In the genomic region with DNA sequence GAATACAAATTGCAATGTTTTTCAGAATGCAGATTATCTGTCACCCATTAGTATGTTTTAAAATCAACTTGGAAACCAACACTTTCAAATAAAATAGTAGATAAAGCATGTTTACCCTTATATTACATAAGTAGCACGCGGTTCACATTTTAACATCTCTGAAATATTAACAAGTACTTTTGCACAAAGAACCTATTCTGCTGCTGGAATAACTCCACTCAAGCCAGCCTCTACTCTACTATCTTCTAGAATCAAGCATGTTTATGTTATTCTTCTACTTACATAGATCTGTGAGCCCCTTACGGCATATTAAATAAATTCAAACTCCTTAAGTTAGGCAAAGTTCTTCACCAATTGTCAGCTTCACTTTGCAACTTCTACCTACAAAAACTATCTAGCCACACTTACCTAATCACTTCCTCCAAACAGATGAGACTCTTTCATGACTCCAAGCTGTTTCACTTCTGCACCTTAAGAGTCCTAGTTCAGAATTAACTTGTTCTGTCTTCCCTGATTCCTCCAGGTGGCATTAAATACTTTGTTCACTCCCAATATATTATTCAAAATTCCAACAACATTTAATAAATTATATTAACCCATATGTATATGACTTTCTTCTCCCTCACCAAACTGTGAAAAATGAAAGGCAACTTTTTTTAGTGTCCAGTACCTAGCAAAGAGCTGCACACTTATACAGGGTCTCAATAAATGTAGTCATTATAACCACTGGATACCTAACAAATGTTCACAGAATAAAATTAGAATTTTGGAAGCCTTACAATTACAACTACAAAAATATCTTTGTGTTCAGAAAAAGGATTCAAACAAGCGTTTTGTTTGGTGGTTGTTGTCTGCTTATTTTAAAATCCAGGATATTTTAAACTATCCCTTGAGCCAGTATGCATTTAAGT, we compare ENCODE assay signal across 10 cellular contexts. TPM values are rescaled to one million over a fixed set of nuclear protein-coding genes. Genes with fewer than 3 reads are reported as not detected.
DNase-seq lines count a peak whose midpoint lies in the region; ATAC-seq lines count a peak whose summit lies in the region.
"Had no signal": no experiment of that assay in that cellular context is flagged by ENCODE, and none has a peak within 500 bp of the region (broad histone marks: within the 10 kb centered on the region; RNA-seq: fewer than 3 reads in every experiment).

No MANE protein-coding gene starts in this region.

- H3K27ac ChIP-seq in naive thymus-derived CD4-positive, alpha-beta T cell (ENCODE audit: low read depth, low read length), result no peak overlapping the region

- intact Hi-C loops in naive thymus-derived CD4-positive, alpha-beta T cell (cut with micrococcal nuclease), result loop anchor here in 1 of 2 donors (1.0 kb wide), 3 partner anchors 9 to 161 kb away; partner anchors contain the start of gene CEP85L

- H3K4me1 Mint-ChIP-seq in naive thymus-derived CD4-positive, alpha-beta T cell, result peaks cover 31 to 88% (median 80%) of the 10 kb centered on the region in 7 donors

- peak overlapping the region in 8 of 10 donors; percentile 7 to 71 (median 38) for H3K4me3 Mint-ChIP-seq in naive thymus-derived CD4-positive, alpha-beta T cell
- H3K4me3 Mint-ChIP-seq: activated CD4-positive, alpha-beta memory T cell treated with anti-CD3 and anti-CD28 coated beads for 36 hours; neural crest cell had no signal

- H3K36me3 Mint-ChIP-seq in naive thymus-derived CD4-positive, alpha-beta T cell, result peaks cover 3 to 20% (median 15%) of the 10 kb centered on the region in 5 donors

- peak in 2 of 9 donors; percentile 17 to 28 for DNase-seq in naive thymus-derived CD4-positive, alpha-beta T cell
- DNase-seq in inferior parietal cortex (ENCODE audit: extremely low spot score), result no peak
- no peak for DNase-seq in activated naive CD4-positive, alpha-beta T cell treated with Interleukin-2 at 50 U/mL for 16 hours
- DNase-seq in activated CD4-positive, alpha-beta T cell treated with anti-CD3 and anti-CD28 coated beads for 1 hour, result no peak
- DNase-seq: activated CD4-positive, alpha-beta memory T cell treated with anti-CD3 and anti-CD28 coated beads for 36 hours; glutamatergic neuron had no signal

- peak overlapping the region in 6 of 9 donors; percentile 34 to 86 (median 48) for H3K27ac Mint-ChIP-seq in naive thymus-derived CD4-positive, alpha-beta T cell
- H3K27ac Mint-ChIP-seq: activated CD4-positive, alpha-beta memory T cell treated with anti-CD3 and anti-CD28 coated beads for 36 hours had no signal

- POLR2A ChIA-PET in naive thymus-derived CD4-positive, alpha-beta T cell (lab: Charles Lee), result interaction anchor here (0.7 to 1.4 kb wide), 5 partner anchors 14 to 117 kb away, joined by 3 to 4 read pairs (median 3); no protein-coding TSS in a partner anchor

- CTCF ChIA-PET in naive thymus-derived CD4-positive, alpha-beta T cell (lab: Charles Lee), result interaction anchor here (1.0 to 1.3 kb wide), 3 partner anchors 55 to 471 kb away, joined by 3 to 5 read pairs (median 3); no protein-coding TSS in a partner anchor

- no peaks in the 10 kb centered on the region for H3K9me3 ChIP-seq in naive thymus-derived CD4-positive, alpha-beta T cell (ENCODE audit: control insufficient read depth in 2 of 3, low read length in 3 of 3)

- no peaks in the 10 kb centered on the region for H3K27me3 ChIP-seq in naive thymus-derived CD4-positive, alpha-beta T cell (ENCODE audit: control insufficient read depth in 2 of 2, insufficient read depth in 2 of 2, low read length in 2 of 2)

- H3K4me3 ChIP-seq in naive thymus-derived CD4-positive, alpha-beta T cell (ENCODE audit: low read length), result no peak overlapping the region

- H3K27me3 Mint-ChIP-seq in naive thymus-derived CD4-positive, alpha-beta T cell, result no peaks in the 10 kb centered on the region
- H3K27me3 Mint-ChIP-seq: activated CD4-positive, alpha-beta memory T cell treated with anti-CD3 and anti-CD28 coated beads for 36 hours had no signal

- no peaks in the 10 kb centered on the region for H3K9me3 Mint-ChIP-seq in naive thymus-derived CD4-positive, alpha-beta T cell
- H3K9me3 Mint-ChIP-seq: activated CD4-positive, alpha-beta memory T cell treated with anti-CD3 and anti-CD28 coated beads for 36 hours; neural crest cell had no signal

- H3K4me1 ChIP-seq in naive thymus-derived CD4-positive, alpha-beta T cell (ENCODE audit: control insufficient read depth in 2 of 2, insufficient read depth in 2 of 2, low read length in 2 of 2), result peaks cover 10 to 12% of the 10 kb centered on the region in 2 donors

- H3K36me3 ChIP-seq in naive thymus-derived CD4-positive, alpha-beta T cell (ENCODE audit: control insufficient read depth in 2 of 3, insufficient read depth in 3 of 3, low read length in 3 of 3), result no peaks in the 10 kb centered on the region

- ATAC-seq in GM19025 (IDR thresholded peaks at IDR 0.05; ENCODE audit: low read depth, unreplicated experiment) (peak; percentile 73), HG02571 (IDR thresholded peaks at IDR 0.05; ENCODE audit: unreplicated experiment) (peak; percentile 77), HG03571 (IDR thresholded peaks at IDR 0.05; ENCODE audit: unreplicated experiment) (peak; percentile 84)
- peak; percentile 57 for ATAC-seq in naive thymus-derived CD4-positive, alpha-beta T cell

RNA-seq across cellular contexts. Expression of gene CEP85L, which starts 12.1 kb away (rescaled TPM):
- 10 to 100 TPM; 51.1 to 89.1 (median 78.6) TPM for total RNA-seq in naive thymus-derived CD4-positive, alpha-beta T cell
- 10 to 100 TPM; 47.3 to 47.8 TPM for polyA plus RNA-seq in naive thymus-derived CD4-positive, alpha-beta T cell
